ENCODE assay signal across 18 cellular contexts in genomic region chr10:15863323-15863722, GRCh38.
"Had no signal": no experiment of that assay in that cellular context is flagged by ENCODE, and none has a peak within 500 bp of the region (broad histone marks: within the 10 kb centered on the region; RNA-seq: fewer than 3 reads in every experiment).

No MANE protein-coding gene starts in this region.

- H3K9ac ChIP-seq: SK-N-SH had no signal

- H3K4me3 ChIP-seq: Peyer's patch, SJSA1 had no signal

- DNase-seq: Karpas-422, MM.1S, MV-4-11, NCI-H1105, NCI-H1436 treated with DMSO at 0.1 percent for 48 hours, NCI-H1694 treated with DMSO at 0.1 percent for 48 hours, NCI-H187 treated with DMSO at 0.1 percent for 48 hours, NCI-H2171 treated with DMSO at 0.1 percent for 48 hours, NCI-H2227 treated with DMSO at 0.1 percent for 48 hours, NCI-H446, NCI-H524 treated with DMSO at 0.1 percent for 48 hours, NCI-H526 treated with DMSO at 0.1 percent for 48 hours, Peyer's patch, Right ventricle myocardium superior, RPMI8226, SK-N-SH, SW 1271 had no signal

- H3K27me3 ChIP-seq: Peyer's patch had no signal

- H3K27ac ChIP-seq: Peyer's patch, SJSA1 had no signal

- H3K36me3 ChIP-seq: Peyer's patch, SJSA1 had no signal

- H3K9me2 ChIP-seq: SK-N-SH had no signal

- H3K4me2 ChIP-seq: SK-N-SH had no signal

- H3K9me3 ChIP-seq: Peyer's patch, SK-N-SH had no signal
